13 cellular contexts compared by ENCODE assay signal in the genomic region with DNA sequence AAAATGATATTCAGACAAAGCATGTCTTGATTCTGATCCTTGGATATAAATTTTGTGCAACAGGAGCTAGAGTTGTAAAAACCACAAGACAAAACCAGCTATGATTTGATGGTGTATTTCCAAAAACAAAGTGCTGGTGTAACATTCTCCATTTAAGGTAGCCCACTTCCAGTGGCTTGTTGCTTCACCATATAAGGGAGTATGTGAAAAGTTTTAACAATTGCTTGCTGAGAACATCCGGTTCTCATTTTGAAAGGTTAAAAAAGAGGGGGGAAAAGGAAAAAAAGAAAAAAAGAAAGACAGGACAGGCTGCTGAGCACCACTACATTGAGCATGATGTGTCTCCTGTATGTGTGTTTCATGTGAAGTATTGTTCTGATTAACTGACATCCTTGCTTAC.
A peak's percentile ranks its signal among the peaks of the same experiment; 100 is the strongest.
DNase-seq lines count a peak whose midpoint lies in the region; ATAC-seq and TF ChIP-seq lines count a peak whose summit lies in the region.
"Had no signal": no experiment of that assay in that cellular context is flagged by ENCODE, and none has a peak within 500 bp of the region (broad histone marks: within the 10 kb centered on the region; RNA-seq: fewer than 3 reads in every experiment).

No MANE protein-coding gene starts in this region.

- H3K9me3 ChIP-seq in muscle layer of colon (ENCODE audit: low read length) (no peaks in the 10 kb centered on the region), thoracic aorta (no peaks in the 10 kb centered on the region)

- H3K36me3 ChIP-seq in muscle layer of colon (ENCODE audit: insufficient read depth, low read length) (peaks cover 83% of the 10 kb centered on the region), thoracic aorta (peaks cover 48% of the 10 kb centered on the region)

- H3K27ac ChIP-seq in muscle layer of colon (ENCODE audit: low read depth, low read length) (peak overlapping the region; percentile 53), thoracic aorta (peak overlapping the region; percentile 19 to 66)

- intact Hi-C loops in activated T-helper 2 cell treated with anti-CD3 and anti-CD28 coated beads, Interferon-gamma antibody, Interleukin-2, Interleukin-4, amounts not matched to agents 10 μg/mL and 5 μg/mL and 100 μg/mL, durations not matched to agents 14 hours and 24 hours and 36 hours (cut with micrococcal nuclease): no loop called here

- H3K27me3 Mint-ChIP-seq in activated CD4-positive, alpha-beta T cell treated with anti-CD3 and anti-CD28 coated beads, Interleukin-2, amount 10 ng/mL, durations not matched to agents 7 days and 5 days: no peaks in the 10 kb centered on the region
- no peaks in the 10 kb centered on the region for H3K27me3 Mint-ChIP-seq in activated T-helper 2 cell treated with anti-CD3 and anti-CD28 coated beads, Interferon-gamma antibody, Interleukin-2, Interleukin-4, amounts not matched to agents 10 μg/mL and 5 μg/mL and 100 μg/mL, durations not matched to agents 14 hours and 24 hours and 36 hours (ENCODE audit: low read depth)

- no peak for DNase-seq in activated CD4-positive, alpha-beta T cell treated with anti-CD3 and anti-CD28 coated beads, Interleukin-2, amount 10 ng/mL, durations not matched to agents 7 days and 5 days
- no peak for DNase-seq in activated CD4-positive, alpha-beta T cell treated with anti-CD3 and anti-CD28 coated beads, Interleukin-2, amount 50 U/mL, for 4 hours
- DNase-seq in activated T-helper 2 cell treated with anti-CD3 and anti-CD28 coated beads, Interferon-gamma antibody, Interleukin-2, Interleukin-4, amounts not matched to agents 10 μg/mL and 5 μg/mL and 100 μg/mL, durations not matched to agents 14 hours and 24 hours and 36 hours (ENCODE audit: low spot score): no peak
- no peak for DNase-seq in thoracic aorta (ENCODE audit: low spot score)
- DNase-seq in retina: no peak
- DNase-seq in GM19238 (ENCODE audit: insufficient read length, low spot score): no peak
- DNase-seq: NCI-H146; NCI-H446 treated with DMSO at 0.1 percent for 48 hours; nucleus accumbens; SIG-M5; stimulated activated naive CD4-positive, alpha-beta T cell had no signal

- no peak for ATAC-seq in thoracic aorta (ENCODE audit: insufficient number of reproducible peaks, low FRiP score, low read depth)
- ATAC-seq in HG03460 (IDR thresholded peaks at IDR 0.05; ENCODE audit: unreplicated experiment): no peak

- H3K4me3 Mint-ChIP-seq in activated CD4-positive, alpha-beta T cell treated with anti-CD3 and anti-CD28 coated beads, Interleukin-2, amount 10 ng/mL, durations not matched to agents 7 days and 5 days: peak overlapping the region; percentile 65
- H3K4me3 Mint-ChIP-seq in activated T-helper 2 cell treated with anti-CD3 and anti-CD28 coated beads, Interferon-gamma antibody, Interleukin-2, Interleukin-4, amounts not matched to agents 10 μg/mL and 5 μg/mL and 100 μg/mL, durations not matched to agents 14 hours and 24 hours and 36 hours (ENCODE audit: low read depth): peak overlapping the region; percentile 60

- peak overlapping the region; percentile 65 for H3K27ac Mint-ChIP-seq in activated CD4-positive, alpha-beta T cell treated with anti-CD3 and anti-CD28 coated beads, Interleukin-2, amount 10 ng/mL, durations not matched to agents 7 days and 5 days
- H3K27ac Mint-ChIP-seq in activated T-helper 2 cell treated with anti-CD3 and anti-CD28 coated beads, Interferon-gamma antibody, Interleukin-2, Interleukin-4, amounts not matched to agents 10 μg/mL and 5 μg/mL and 100 μg/mL, durations not matched to agents 14 hours and 24 hours and 36 hours: peak overlapping the region; percentile 51

- H3K27me3 ChIP-seq in muscle layer of colon (ENCODE audit: control insufficient read depth in 1 of 2, insufficient read depth in 2 of 2, low read length in 2 of 2) (no peaks in the 10 kb centered on the region), thoracic aorta (replicated peaks; ENCODE audit: insufficient read depth) (no peaks in the 10 kb centered on the region)

- H3K4me1 ChIP-seq in muscle layer of colon (ENCODE audit: insufficient read depth, low read length) (peaks cover 4% of the 10 kb centered on the region), thoracic aorta (ENCODE audit: control insufficient read depth in 1 of 2, low read depth in 2 of 2) (peaks cover 0 to 29% of the 10 kb centered on the region in 2 donors)

- no peak for TF ChIP-seq CTCF in thoracic aorta (IDR thresholded peaks at IDR 0.05)

- peaks cover 67% of the 10 kb centered on the region for H3K36me3 Mint-ChIP-seq in activated CD4-positive, alpha-beta T cell treated with anti-CD3 and anti-CD28 coated beads, Interleukin-2, amount 10 ng/mL, durations not matched to agents 7 days and 5 days (ENCODE audit: low read depth)
- peaks cover 63% of the 10 kb centered on the region for H3K36me3 Mint-ChIP-seq in activated T-helper 2 cell treated with anti-CD3 and anti-CD28 coated beads, Interferon-gamma antibody, Interleukin-2, Interleukin-4, amounts not matched to agents 10 μg/mL and 5 μg/mL and 100 μg/mL, durations not matched to agents 14 hours and 24 hours and 36 hours (ENCODE audit: low read depth)

- CTCF ChIA-PET in activated CD4-positive, alpha-beta T cell treated with anti-CD3 and anti-CD28 coated beads, Interleukin-2, amount 10 ng/mL, durations not matched to agents 7 days and 5 days (lab: Charles Lee): interaction anchor here (1.7 kb wide), 2 partner anchors 10 to 136 kb away, joined by 4 to 5 read pairs; no protein-coding TSS in a partner anchor

- POLR2A ChIA-PET in activated CD4-positive, alpha-beta T cell treated with anti-CD3 and anti-CD28 coated beads, Interleukin-2, amount 10 ng/mL, durations not matched to agents 7 days and 5 days (lab: Charles Lee): no interaction called here

- no peaks in the 10 kb centered on the region for H3K9me3 Mint-ChIP-seq in activated CD4-positive, alpha-beta T cell treated with anti-CD3 and anti-CD28 coated beads, Interleukin-2, amount 10 ng/mL, durations not matched to agents 7 days and 5 days
- no peaks in the 10 kb centered on the region for H3K9me3 Mint-ChIP-seq in activated T-helper 2 cell treated with anti-CD3 and anti-CD28 coated beads, Interferon-gamma antibody, Interleukin-2, Interleukin-4, amounts not matched to agents 10 μg/mL and 5 μg/mL and 100 μg/mL, durations not matched to agents 14 hours and 24 hours and 36 hours

- no peak overlapping the region for H3K9ac ChIP-seq in muscle layer of colon (ENCODE audit: low read length)

- peaks cover 35% of the 10 kb centered on the region for H3K4me1 Mint-ChIP-seq in activated CD4-positive, alpha-beta T cell treated with anti-CD3 and anti-CD28 coated beads, Interleukin-2, amount 10 ng/mL, durations not matched to agents 7 days and 5 days
- peaks cover 15% of the 10 kb centered on the region for H3K4me1 Mint-ChIP-seq in activated T-helper 2 cell treated with anti-CD3 and anti-CD28 coated beads, Interferon-gamma antibody, Interleukin-2, Interleukin-4, amounts not matched to agents 10 μg/mL and 5 μg/mL and 100 μg/mL, durations not matched to agents 14 hours and 24 hours and 36 hours (ENCODE audit: low read depth)

- H3K4me3 ChIP-seq in muscle layer of colon (ENCODE audit: low read depth in 1 of 2, low read length in 2 of 2) (no peak overlapping the region), thoracic aorta (peak overlapping the region; percentile 61)
